7 cellular contexts compared by ENCODE assay signal in genomic region chr1:31052613-31053012, GRCh38. TPM values are rescaled to one million over a fixed set of nuclear protein-coding genes. Genes with fewer than 3 reads are reported as not detected.
A peak's percentile ranks its signal among the peaks of the same experiment; 100 is the strongest.
DNase-seq lines count a peak whose midpoint lies in the region; ATAC-seq, FAIRE-seq and TF ChIP-seq lines count a peak whose summit lies in the region.
"Not testable (repeated sequence)": the region's sequence is repeated elsewhere in the genome, so short reads cannot be mapped to it uniquely, and the experiment has no call there.

No MANE protein-coding gene starts in this region.

- 84% methylated on average over 14 of the region's 14 CpGs for WGBS in mesenchymal stem cell

- H3K4ac ChIP-seq in mesenchymal stem cell (ENCODE audit: low read depth in 1 of 2, low read length in 2 of 2): not testable (repeated sequence)

- not testable (repeated sequence) for H2AK5ac ChIP-seq in mesenchymal stem cell (ENCODE audit: low read length, severe bottlenecking)

- peaks cover 64% of the 10 kb centered on the region for H3K36me3 Mint-ChIP-seq in GM23338 (ENCODE audit: low read depth)
- peaks cover 79% of the 10 kb centered on the region for H3K36me3 Mint-ChIP-seq in activated T-cell treated with anti-CD3 and anti-CD28 coated beads, Interleukin-2, amount 50 U/mL, for 24 hours (ENCODE audit: low read depth)
- not testable (repeated sequence) for H3K36me3 Mint-ChIP-seq in astrocyte (ENCODE audit: low read depth, unreplicated experiment)
- H3K36me3 Mint-ChIP-seq in stimulated activated naive CD8-positive, alpha-beta T cell treated with anti-CD3 and anti-CD28 coated beads, Interleukin-15, Interleukin-2, amounts not matched to agents 100 ng/mL and 50 ng/mL, for 24 hours (ENCODE audit: low read depth): peaks cover 42% of the 10 kb centered on the region

- not testable (repeated sequence) for H3K79me1 ChIP-seq in mesenchymal stem cell (replicated peaks; ENCODE audit: low read length, poor library complexity, severe bottlenecking)

- H3K27ac ChIP-seq in GM23338 (ENCODE audit: low read depth) (peak overlapping the region; percentile 19; the same call in 1 of the 2 replicates), left ventricle myocardium inferior (replicated peaks) (peak overlapping the region; percentile 45)
- not testable (repeated sequence) for H3K27ac ChIP-seq in astrocyte (ENCODE audit: low read depth, low read length); mesenchymal stem cell (ENCODE audit: low read length, poor library complexity, severe bottlenecking)

- not testable (repeated sequence) for H2BK120ac ChIP-seq in mesenchymal stem cell (ENCODE audit: low read depth, low read length)

- not testable (repeated sequence) for H3K4me2 ChIP-seq in GM23338; astrocyte (ENCODE audit: low read length); mesenchymal stem cell (ENCODE audit: low read length, poor library complexity, severe bottlenecking)

- H2BK12ac ChIP-seq in mesenchymal stem cell (ENCODE audit: low read length in 2 of 2): not testable (repeated sequence)

- H3K36me3 ChIP-seq in GM23338 (ENCODE audit: insufficient read depth): peaks cover 15% of the 10 kb centered on the region
- peaks cover 24% of the 10 kb centered on the region for H3K36me3 ChIP-seq in astrocyte (ENCODE audit: insufficient read depth, low read length)
- H3K36me3 ChIP-seq in left ventricle myocardium inferior: peaks cover 19% of the 10 kb centered on the region
- peaks cover 31 to 32% of the 10 kb centered on the region in 2 experiments for H3K36me3 ChIP-seq in mesenchymal stem cell (ENCODE audit: control insufficient read depth in 1 of 2, insufficient read depth in 2 of 2, low read depth in 1 of 2, low read length in 2 of 2)

- not testable (repeated sequence) for H4K8ac ChIP-seq in mesenchymal stem cell (ENCODE audit: low read length)

- H3K79me2 ChIP-seq in GM23338 (replicated peaks; ENCODE audit: insufficient read depth): peaks cover 100% of the 10 kb centered on the region
- H3K79me2 ChIP-seq in astrocyte (ENCODE audit: insufficient read depth, low read length): peaks cover 98% of the 10 kb centered on the region

- not testable (repeated sequence) for H3K23ac ChIP-seq in mesenchymal stem cell (ENCODE audit: low read length in 2 of 2)

- not testable (repeated sequence) for H3K27me3 ChIP-seq in GM23338 (ENCODE audit: insufficient read depth); astrocyte (ENCODE audit: insufficient read depth, low read length); left ventricle myocardium inferior (ENCODE audit: low read depth); mesenchymal stem cell (ENCODE audit: control insufficient read depth in 1 of 2, insufficient read depth in 1 of 2, low read length in 2 of 2)

- H2AFZ ChIP-seq in GM23338; astrocyte (ENCODE audit: low read depth, low read length); mesenchymal stem cell (ENCODE audit: low read depth, low read length): not testable (repeated sequence)

- not testable (repeated sequence) for H3K27me3 Mint-ChIP-seq in GM23338 (ENCODE audit: insufficient read depth, low read depth, poor library complexity); activated T-cell treated with anti-CD3 and anti-CD28 coated beads, Interleukin-2, amount 50 U/mL, for 24 hours; astrocyte (ENCODE audit: low read depth, unreplicated experiment); stimulated activated naive CD8-positive, alpha-beta T cell treated with anti-CD3 and anti-CD28 coated beads, Interleukin-15, Interleukin-2, amounts not matched to agents 100 ng/mL and 50 ng/mL, for 24 hours

- not testable (repeated sequence) for DNase-seq in GM23338 (ENCODE audit: low spot score); activated T-cell treated with anti-CD3 and anti-CD28 coated beads, Interleukin-2, amount 50 U/mL, for 24 hours; astrocyte (ENCODE audit: low read depth); sciatic nerve (ENCODE audit: low spot score)
- DNase-seq in left ventricle myocardium inferior (peak; percentile 41), mesenchymal stem cell (peak; percentile 42)

- H3K4me3 ChIP-seq in GM23338; astrocyte (ENCODE audit: insufficient read depth, low read depth, low read length); left ventricle myocardium inferior; mesenchymal stem cell (ENCODE audit: insufficient read depth in 1 of 2, low read depth in 1 of 2, low read length in 2 of 2): not testable (repeated sequence)

- not testable (repeated sequence) for H3K14ac ChIP-seq in mesenchymal stem cell (ENCODE audit: low read length in 2 of 2)

- not testable (repeated sequence) for H3K9ac ChIP-seq in astrocyte (ENCODE audit: low read length)
- peak overlapping the region; percentile 36 for H3K9ac ChIP-seq in mesenchymal stem cell (ENCODE audit: low read length)

- intact Hi-C loops in left ventricle myocardium inferior (cut with micrococcal nuclease); sciatic nerve (cut with DNase I): not testable (repeated sequence)

- H4K91ac ChIP-seq in mesenchymal stem cell (ENCODE audit: low read length): not testable (repeated sequence)

- H4K20me1 ChIP-seq in GM23338 (replicated peaks; ENCODE audit: insufficient read depth): peaks cover 97% of the 10 kb centered on the region
- H4K20me1 ChIP-seq in astrocyte (ENCODE audit: insufficient read depth, low read length): peaks cover 92% of the 10 kb centered on the region

- not testable (repeated sequence) for H3K27ac Mint-ChIP-seq in GM23338
- H3K27ac Mint-ChIP-seq in activated T-cell treated with anti-CD3 and anti-CD28 coated beads, Interleukin-2, amount 50 U/mL, for 24 hours: peak overlapping the region; percentile 50
- H3K27ac Mint-ChIP-seq in astrocyte (ENCODE audit: unreplicated experiment): peak overlapping the region; percentile 58
- H3K27ac Mint-ChIP-seq in stimulated activated naive CD8-positive, alpha-beta T cell treated with anti-CD3 and anti-CD28 coated beads, Interleukin-15, Interleukin-2, amounts not matched to agents 100 ng/mL and 50 ng/mL, for 24 hours: peak overlapping the region; percentile 45

- H3K4me1 Mint-ChIP-seq in GM23338 (peaks cover 16% of the 10 kb centered on the region; the same call in 2 of the 3 replicates), astrocyte (ENCODE audit: low read depth, unreplicated experiment) (peaks cover 16% of the 10 kb centered on the region)
- peaks cover 56% of the 10 kb centered on the region for H3K4me1 Mint-ChIP-seq in activated T-cell treated with anti-CD3 and anti-CD28 coated beads, Interleukin-2, amount 50 U/mL, for 24 hours (ENCODE audit: low read depth)
- H3K4me1 Mint-ChIP-seq in stimulated activated naive CD8-positive, alpha-beta T cell treated with anti-CD3 and anti-CD28 coated beads, Interleukin-15, Interleukin-2, amounts not matched to agents 100 ng/mL and 50 ng/mL, for 24 hours (ENCODE audit: low read depth): peaks cover 79% of the 10 kb centered on the region

- H3K4me1 ChIP-seq in GM23338 (ENCODE audit: insufficient read depth): peaks cover 13% of the 10 kb centered on the region
- H3K4me1 ChIP-seq in astrocyte (ENCODE audit: insufficient read depth, low read length): peaks cover 15% of the 10 kb centered on the region
- peaks cover 87% of the 10 kb centered on the region for H3K4me1 ChIP-seq in left ventricle myocardium inferior
- H3K4me1 ChIP-seq in mesenchymal stem cell (ENCODE audit: control insufficient read depth, insufficient read depth, low read depth, low read length): not testable (repeated sequence)

- not testable (repeated sequence) for H3F3A ChIP-seq in GM23338 (replicated peaks; ENCODE audit: low read depth)

- TF ChIP-seq CTCF in GM23338 (conservative IDR thresholded peaks at IDR 0.05; ENCODE audit: low read depth in 2 of 2); astrocyte (IDR thresholded peaks at IDR 0.05; ENCODE audit: insufficient read depth, low read depth, low read length); left ventricle myocardium inferior (IDR thresholded peaks at IDR 0.05; ENCODE audit: borderline replicate concordance): not testable (repeated sequence)

- not testable (repeated sequence) for FAIRE-seq in astrocyte (lab: Jason Lieb, UNC)

- H3K9me2 ChIP-seq in GM23338 (ENCODE audit: insufficient read depth): not testable (repeated sequence)

- H3K4me3 Mint-ChIP-seq in GM23338; activated T-cell treated with anti-CD3 and anti-CD28 coated beads, Interleukin-2, amount 50 U/mL, for 24 hours; astrocyte (ENCODE audit: unreplicated experiment); stimulated activated naive CD8-positive, alpha-beta T cell treated with anti-CD3 and anti-CD28 coated beads, Interleukin-15, Interleukin-2, amounts not matched to agents 100 ng/mL and 50 ng/mL, for 24 hours: not testable (repeated sequence)

- H3K9me3 ChIP-seq in astrocyte (ENCODE audit: insufficient read depth, low read depth, low read length); left ventricle myocardium inferior (replicated peaks); mesenchymal stem cell (ENCODE audit: control insufficient read depth, low read length): not testable (repeated sequence)

- not testable (repeated sequence) for H3K18ac ChIP-seq in mesenchymal stem cell (ENCODE audit: low read depth in 1 of 2, low read length in 2 of 2)

- not testable (repeated sequence) for H3K9me3 Mint-ChIP-seq in GM23338; activated T-cell treated with anti-CD3 and anti-CD28 coated beads, Interleukin-2, amount 50 U/mL, for 24 hours; astrocyte (ENCODE audit: unreplicated experiment); stimulated activated naive CD8-positive, alpha-beta T cell treated with anti-CD3 and anti-CD28 coated beads, Interleukin-15, Interleukin-2, amounts not matched to agents 100 ng/mL and 50 ng/mL, for 24 hours

- H2BK5ac ChIP-seq in mesenchymal stem cell (ENCODE audit: low read depth, low read length, poor library complexity, severe bottlenecking): not testable (repeated sequence)

- not testable (repeated sequence) for ATAC-seq in GM23338
- peak; percentile 76 for ATAC-seq in sciatic nerve

- H2BK15ac ChIP-seq in mesenchymal stem cell (ENCODE audit: low read depth, poor library complexity, severe bottlenecking): not testable (repeated sequence)

RNA-seq across cellular contexts. Expression of gene PUM1, which starts 12.9 kb away (rescaled TPM):
- total RNA-seq in GM23338 (2014; rRNA removed; shearing (Covaris generic)): 117 and 121 TPM in 2 replicates
- 44.4 and 49.5 TPM in 2 replicates for polyA plus RNA-seq in GM23338 (2016; fragmentation: Nextera tagmentation; extraction: Ambion mirVana)
- total RNA-seq in astrocyte: 131 and 143 TPM in 2 replicates
- 80.1 TPM for total RNA-seq in left ventricle myocardium inferior
- 40.3 TPM for polyA plus RNA-seq in mesenchymal stem cell (2013, experiment 1 of 2)
- polyA plus RNA-seq in mesenchymal stem cell (2013, experiment 2 of 2): 38.7 TPM
- total RNA-seq in sciatic nerve: 144 TPM
